Comparison of ENCODE assay signal across 17 cellular contexts in the genomic region with DNA sequence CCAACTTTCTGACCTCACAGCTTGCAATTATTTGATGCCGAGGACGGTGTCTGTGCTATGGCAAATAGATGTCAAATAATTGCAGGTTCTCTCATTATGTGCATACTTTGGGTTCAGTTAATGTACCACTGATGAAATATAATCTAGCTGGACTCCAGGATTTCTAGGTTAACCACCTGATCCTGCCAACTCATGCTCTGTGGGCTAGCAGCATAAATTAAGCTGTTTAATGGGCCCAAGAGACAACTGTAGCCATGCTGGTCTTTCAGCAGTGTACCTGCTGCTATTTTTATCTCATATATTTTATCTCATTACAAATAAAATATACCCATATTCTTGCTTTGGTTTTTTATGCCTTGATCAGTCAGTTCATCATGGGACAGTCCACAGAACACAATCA.
"Had no signal": no experiment of that assay in that cellular context is flagged by ENCODE, and none has a peak within 500 bp of the region (broad histone marks: within the 10 kb centered on the region; RNA-seq: fewer than 3 reads in every experiment).

No MANE protein-coding gene starts in this region.

- H3K9me3 Mint-ChIP-seq: immature natural killer cell; naive thymus-derived CD8-positive, alpha-beta T cell; stimulated activated effector memory CD8-positive, alpha-beta T cell treated with anti-CD3 and anti-CD28 coated beads, Interleukin-12 subunit alpha, Interleukin-12 subunit beta, amount 100 ng/mL, for 72 hours had no signal

- H3K27ac ChIP-seq: esophagus muscularis mucosa, gastroesophageal sphincter, tibial artery, upper lobe of left lung, vagina had no signal

- H3K27ac Mint-ChIP-seq: immature natural killer cell; naive thymus-derived CD8-positive, alpha-beta T cell; stimulated activated effector memory CD8-positive, alpha-beta T cell treated with anti-CD3 and anti-CD28 coated beads, Interleukin-12 subunit alpha, Interleukin-12 subunit beta, amount 100 ng/mL, for 72 hours had no signal

- H3K4me1 Mint-ChIP-seq: immature natural killer cell; naive thymus-derived CD8-positive, alpha-beta T cell; stimulated activated effector memory CD8-positive, alpha-beta T cell treated with anti-CD3 and anti-CD28 coated beads, Interleukin-12 subunit alpha, Interleukin-12 subunit beta, amount 100 ng/mL, for 72 hours had no signal

- H3K4me3 Mint-ChIP-seq: immature natural killer cell; naive thymus-derived CD8-positive, alpha-beta T cell; stimulated activated effector memory CD8-positive, alpha-beta T cell treated with anti-CD3 and anti-CD28 coated beads, Interleukin-12 subunit alpha, Interleukin-12 subunit beta, amount 100 ng/mL, for 72 hours had no signal

- H3K27me3 Mint-ChIP-seq: naive thymus-derived CD8-positive, alpha-beta T cell had no signal

- DNase-seq: effector memory CD4-positive, alpha-beta T cell; glutamatergic neuron; immature natural killer cell; kidney; mammary epithelial cell; naive thymus-derived CD8-positive, alpha-beta T cell; posterior cingulate gyrus; right cardiac atrium; stimulated activated CD4-positive, alpha-beta T cell treated with anti-CD3 and anti-CD28 coated beads, Interleukin-2, amount 100 ng/mL, for 48 hours; stimulated activated CD8-positive, alpha-beta memory T cell treated with anti-CD3 and anti-CD28 coated beads, Interleukin-4, amount 100 ng/mL, for 48 hours; stimulated activated naive CD8-positive, alpha-beta T cell treated with anti-CD3 and anti-CD28 coated beads, Interleukin-15, Interleukin-2, amounts not matched to agents 100 U/mL and 50 U/mL, for 24 hours; tibial artery; upper lobe of left lung had no signal
